8 cellular contexts compared by ENCODE assay signal in the genomic region with DNA sequence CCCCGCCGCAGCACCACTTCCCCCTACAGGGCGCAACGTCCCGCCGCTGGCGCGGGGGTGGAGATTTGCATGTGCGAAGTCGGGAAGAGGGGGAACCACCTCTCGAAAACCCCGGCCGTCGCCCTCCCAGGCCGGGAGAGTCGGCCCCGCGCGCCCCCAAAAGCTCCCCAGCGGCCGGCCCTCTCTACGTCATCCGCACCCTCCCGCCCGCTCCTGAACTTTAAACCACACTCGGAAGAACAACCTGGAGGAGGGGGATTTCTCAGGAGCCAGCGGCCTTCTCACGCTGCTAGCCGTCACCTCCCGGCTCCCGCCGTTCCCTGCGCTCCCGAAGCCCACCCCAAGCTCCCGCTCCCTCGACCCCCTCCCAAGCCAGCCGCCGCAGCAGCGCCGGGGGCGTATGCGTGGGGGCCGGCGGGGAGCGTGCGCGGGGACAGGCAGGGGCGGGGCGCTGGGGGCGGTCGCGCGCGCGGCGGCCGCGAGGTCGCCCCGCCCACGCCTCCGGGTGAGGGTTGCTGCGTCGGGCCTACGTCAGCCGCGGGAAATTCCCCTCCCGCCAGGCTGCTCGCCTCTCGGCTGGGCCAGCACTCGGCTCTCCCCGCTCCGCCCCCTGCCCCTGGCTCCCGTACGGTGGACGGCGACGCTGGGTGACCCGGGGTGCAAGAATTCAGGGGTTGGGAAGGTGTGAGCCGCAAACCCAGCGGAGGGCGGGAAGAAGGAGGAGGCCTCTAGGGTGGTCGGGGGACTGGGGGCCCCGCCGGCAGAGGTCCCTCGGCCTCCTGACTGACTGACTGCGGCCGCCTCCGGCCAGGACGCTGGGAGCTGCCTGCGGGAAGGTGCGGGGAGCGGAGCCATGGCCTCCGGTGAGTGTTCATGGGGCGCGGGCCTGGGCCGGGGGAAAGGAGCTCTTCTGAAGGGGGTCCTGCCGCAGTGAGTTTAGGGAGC. TPM values are rescaled to one million over a fixed set of nuclear protein-coding genes. Genes with fewer than 3 reads are reported as not detected.
A peak's percentile ranks its signal among the peaks of the same experiment; 100 is the strongest.
DNase-seq lines count a peak whose midpoint lies in the region; ATAC-seq and TF ChIP-seq lines count a peak whose summit lies in the region.

TSS of gene REL (plus strand) at position 587 of the 945 bp plus-strand sequence. CDS start at position 854, 267 bp downstream.

- TF ChIP-seq POLR2A in GM10847 (IDR thresholded peaks at IDR 0.05; ENCODE audit: extremely low read depth, insufficient read length): peak; percentile 82

- no peaks in the 10 kb centered on the region for H3K9me3 ChIP-seq in thoracic aorta

- H3K4me3 Mint-ChIP-seq in HFFc6 (peak within 1 kb of the TSS; percentile 97), osteocyte (ENCODE audit: unreplicated experiment) (peak within 1 kb of the TSS; percentile 89)
- peak within 1 kb of the TSS; percentile 100 for H3K4me3 Mint-ChIP-seq in activated naive CD8-positive, alpha-beta T cell

- peak within 1 kb of the TSS; percentile 85 for H3K4me3 ChIP-seq in thoracic aorta

- H3K27ac ChIP-seq in thoracic aorta: peak within 1 kb of the TSS; percentile 86 to 93

- peak; percentile 96 for ATAC-seq in thoracic aorta (ENCODE audit: insufficient number of reproducible peaks, low FRiP score, low read depth)

- peaks cover 36% of the 10 kb centered on the region for H3K4me1 Mint-ChIP-seq in HFFc6 (ENCODE audit: low read depth)
- peaks cover 30% of the 10 kb centered on the region for H3K4me1 Mint-ChIP-seq in activated naive CD8-positive, alpha-beta T cell (ENCODE audit: low read depth)
- peaks cover 23% of the 10 kb centered on the region for H3K4me1 Mint-ChIP-seq in osteocyte (ENCODE audit: unreplicated experiment)

- intact Hi-C loops in head of caudate nucleus (cut with DNase I): no loop called here

- peak within 1 kb of the TSS; percentile 98 for H3K27ac Mint-ChIP-seq in HFFc6
- peak within 1 kb of the TSS; percentile 96 for H3K27ac Mint-ChIP-seq in activated naive CD8-positive, alpha-beta T cell
- peak within 1 kb of the TSS; percentile 93 for H3K27ac Mint-ChIP-seq in osteocyte (ENCODE audit: unreplicated experiment)

- H3K36me3 ChIP-seq in thoracic aorta: no peaks in the 10 kb centered on the region

- no peaks in the 10 kb centered on the region for H3K27me3 ChIP-seq in thoracic aorta (replicated peaks; ENCODE audit: insufficient read depth)

- H3K9me3 Mint-ChIP-seq in HFFc6 (no peaks in the 10 kb centered on the region), osteocyte (ENCODE audit: unreplicated experiment) (no peaks in the 10 kb centered on the region)
- no peaks in the 10 kb centered on the region for H3K9me3 Mint-ChIP-seq in activated naive CD8-positive, alpha-beta T cell (ENCODE audit: low read depth)

- H3K4me1 ChIP-seq in thoracic aorta (ENCODE audit: control insufficient read depth in 1 of 2, low read depth in 2 of 2): peaks cover 12 to 23% of the 10 kb centered on the region in 2 donors

- DNase-seq in HFFc6: peak; percentile 83
- peak; percentile 89 for DNase-seq in NAMALWA (ENCODE audit: low spot score)
- peak; percentile 90 for DNase-seq in SKM-1 treated with dmso at 0.1 percent for 144 hours (lab: John Stamatoyannopoulos, UW; ENCODE audit: unreplicated experiment)
- peak; percentile 61 to 95 (median 90) for DNase-seq in head of caudate nucleus
- DNase-seq in osteocyte (ENCODE audit: extremely low spot score, unreplicated experiment): peak; percentile 95
- DNase-seq in thoracic aorta (ENCODE audit: low spot score): peak; percentile 53

- TF ChIP-seq CTCF in HFFc6 (IDR thresholded peaks at IDR 0.05) (peak; percentile 47; the same call in 1 of the 2 replicates), osteocyte (IDR thresholded peaks at IDR 0.05) (peak; percentile 42), thoracic aorta (IDR thresholded peaks at IDR 0.05) (peak; percentile 23)

- H3K36me3 Mint-ChIP-seq in HFFc6 (ENCODE audit: low read depth): no peaks in the 10 kb centered on the region
- peaks cover 14% of the 10 kb centered on the region for H3K36me3 Mint-ChIP-seq in activated naive CD8-positive, alpha-beta T cell
- H3K36me3 Mint-ChIP-seq in osteocyte (ENCODE audit: unreplicated experiment): no peaks in the 10 kb centered on the region

- H3K27me3 Mint-ChIP-seq in HFFc6 (ENCODE audit: insufficient read depth) (no peaks in the 10 kb centered on the region; the same call in 1 of the 2 replicates), osteocyte (ENCODE audit: unreplicated experiment) (no peaks in the 10 kb centered on the region)
- H3K27me3 Mint-ChIP-seq in activated naive CD8-positive, alpha-beta T cell: no peaks in the 10 kb centered on the region

RNA-seq across cellular contexts. Expression of gene REL, which starts in this region (rescaled TPM):
- 1 to 10 TPM; 2.5 to 3.9 (median 3.3) TPM for total RNA-seq in HFFc6 (2021; fragmentation: NEBNext Ultra II Directional; extraction: Animal tissue kit (Norgen Biotek cat#: 25700))
- 7.1 and 7.9 TPM in 2 replicates for total RNA-seq in osteocyte
- 10 to 100 TPM; 15.7 to 26.9 TPM for total RNA-seq in thoracic aorta

Comparison
In these comparisons a context has a peak if more than half of its experiments do, and no peak if none do; other contexts are left out.
1. Peak in every context shown above with its lines: DNase-seq, ATAC-seq, H3K4me3 ChIP-seq and H3K27ac ChIP-seq.